Comparison of ENCODE assay signal across 23 cellular contexts in genomic region chr4:158644341-158644740, GRCh38.
"Had no signal": no experiment of that assay in that cellular context is flagged by ENCODE, and none has a peak within 500 bp of the region (broad histone marks: within the 10 kb centered on the region; RNA-seq: fewer than 3 reads in every experiment).

No MANE protein-coding gene starts in this region.

- H3K4me1 Mint-ChIP-seq: immature natural killer cell, memory B cell, mesothelial cell of epicardium had no signal

- H3K4me3 Mint-ChIP-seq: immature natural killer cell; memory B cell; mesothelial cell of epicardium; stimulated activated naive CD8-positive, alpha-beta T cell treated with anti-CD3 and anti-CD28 coated beads, Interleukin-15, Interleukin-2, amounts not matched to agents 100 ng/mL and 50 ng/mL, for 24 hours had no signal

- H3K9me3 Mint-ChIP-seq: stimulated activated naive CD8-positive, alpha-beta T cell treated with anti-CD3 and anti-CD28 coated beads, Interleukin-15, Interleukin-2, amounts not matched to agents 100 ng/mL and 50 ng/mL, for 24 hours had no signal

- H3K4me1 ChIP-seq: colonic mucosa, foreskin keratinocyte, left ventricle myocardium inferior, lower lobe of right lung, right atrium auricular region, tibial artery, upper lobe of left lung, uterus had no signal

- H3K4me3 ChIP-seq: colonic mucosa, left ventricle myocardium inferior, lower lobe of right lung, ovary, right atrium auricular region, sigmoid colon, smooth muscle cell, tibial artery, upper lobe of left lung, uterus had no signal

- H3K36me3 ChIP-seq: colonic mucosa, left ventricle myocardium inferior, lower lobe of right lung, neutrophil, ovary, right atrium auricular region, sigmoid colon, tibial artery, upper lobe of left lung, uterus had no signal

- H3K27ac Mint-ChIP-seq: immature natural killer cell; memory B cell; mesothelial cell of epicardium; nephron; stimulated activated naive CD8-positive, alpha-beta T cell treated with anti-CD3 and anti-CD28 coated beads, Interleukin-15, Interleukin-2, amounts not matched to agents 100 ng/mL and 50 ng/mL, for 24 hours had no signal

- DNase-seq: cerebellar nuclear complex; colonic mucosa; dermis blood vessel endothelial cell; effector CD8-positive, alpha-beta T cell; foreskin keratinocyte; immature natural killer cell; left cardiac atrium; left ventricle myocardium inferior; lower lobe of right lung; ovary; sigmoid colon; stimulated activated CD4-positive, alpha-beta T cell treated with anti-CD3 and anti-CD28 coated beads, Interleukin-2, amount 100 ng/mL, for 48 hours; tibial artery; upper lobe of left lung; uterus had no signal

- H3K27ac ChIP-seq: colonic mucosa, foreskin keratinocyte, left ventricle myocardium inferior, lower lobe of right lung, neutrophil, ovary, right atrium auricular region, sigmoid colon, tibial artery, upper lobe of left lung, uterus had no signal

- H3K4me2 ChIP-seq: smooth muscle cell had no signal

- H3K36me3 Mint-ChIP-seq: immature natural killer cell, memory B cell, mesothelial cell of epicardium had no signal

- H3K9me3 ChIP-seq: colonic mucosa, left ventricle myocardium inferior, lower lobe of right lung, neutrophil, ovary, right atrium auricular region, tibial artery, upper lobe of left lung, uterus had no signal

- H3K27me3 ChIP-seq: colonic mucosa, neutrophil, ovary, right atrium auricular region, sigmoid colon, tibial artery, upper lobe of left lung, uterus had no signal

- ATAC-seq: esophagus mucosa, foreskin keratinocyte, left cardiac atrium, lower lobe of right lung had no signal
